8 cellular contexts compared by ENCODE assay signal in genomic region chr2:238203973-238204683, GRCh38. TPM values are rescaled to one million over a fixed set of nuclear protein-coding genes. Genes with fewer than 3 reads are reported as not detected.
DNase-seq lines count a peak whose midpoint lies in the region; ATAC-seq, FAIRE-seq and TF ChIP-seq lines count a peak whose summit lies in the region.

No MANE protein-coding gene starts in this region.

- TF ChIP-seq POLR2A in GM12878 (IDR thresholded peaks at IDR 0.05; ENCODE audit: low read depth, low read length) (no peak), vagina (IDR thresholded peaks at IDR 0.05) (no peak)

- CTCF ChIA-PET in activated CD4-positive, alpha-beta T cell treated with anti-CD3 and anti-CD28 coated beads, Interleukin-2, amount 10 ng/mL, durations not matched to agents 7 days and 5 days (lab: Charles Lee), result interaction anchor here (1.0 kb wide), 1 partner anchor 11 kb away, joined by 3 read pairs; no protein-coding TSS in a partner anchor
- CTCF ChIA-PET in GM12878 (lab: Yijun Ruan, JAX), result interaction anchor here (1.1 kb wide), 1 partner anchor 59 kb away, joined by 3 read pairs; no protein-coding TSS in a partner anchor

- H3K9me3 Mint-ChIP-seq in activated CD4-positive, alpha-beta T cell treated with anti-CD3 and anti-CD28 coated beads, Interleukin-2, amount 10 ng/mL, durations not matched to agents 7 days and 5 days, result no peaks in the 10 kb centered on the region

- peak overlapping the region; percentile 72 for H3K9ac ChIP-seq in GM12878 (ENCODE audit: control insufficient read depth, insufficient read depth, low read length)

- peak overlapping the region; percentile 75 for H3K4me3 Mint-ChIP-seq in activated CD4-positive, alpha-beta T cell treated with anti-CD3 and anti-CD28 coated beads, Interleukin-2, amount 10 ng/mL, durations not matched to agents 7 days and 5 days

- H3K9me3 ChIP-seq in KOPT-K1 (ENCODE audit: insufficient read depth, low read length, poor library complexity, severe bottlenecking) (no peaks in the 10 kb centered on the region), GM12878 (replicated peaks; ENCODE audit: control insufficient read depth, insufficient read depth, low read length) (no peaks in the 10 kb centered on the region), lung (ENCODE audit: control insufficient read depth in 2 of 2, insufficient read depth in 1 of 2, low read length in 1 of 2) (no peaks in the 10 kb centered on the region), vagina (no peaks in the 10 kb centered on the region)

- H3K4me3 ChIP-seq in GM12878, result peak overlapping the region; percentile 78
- peak overlapping the region; percentile 43 for H3K4me3 ChIP-seq in lung
- H3K4me3 ChIP-seq in vagina, result peak overlapping the region; percentile 74 to 83

- FAIRE-seq in GM12878 (lab: Jason Lieb, UNC), result peak; percentile 13

- H3K4me1 Mint-ChIP-seq in activated CD4-positive, alpha-beta T cell treated with anti-CD3 and anti-CD28 coated beads, Interleukin-2, amount 10 ng/mL, durations not matched to agents 7 days and 5 days, result peaks cover 40% of the 10 kb centered on the region

- no peak for TF ChIP-seq RAD21 in GM12878 (IDR thresholded peaks at IDR 0.05; ENCODE audit: insufficient read depth, low read depth, low read length)

- H3K36me3 ChIP-seq in KOPT-K1 (ENCODE audit: insufficient read depth, low read length) (peaks cover 6% of the 10 kb centered on the region), GM12878 (ENCODE audit: control insufficient read depth in 2 of 2, insufficient read depth in 2 of 2, low read length in 1 of 2) (no peaks in the 10 kb centered on the region), lung (ENCODE audit: control insufficient read depth in 2 of 2, insufficient read depth in 2 of 2, low read length in 2 of 2) (no peaks in the 10 kb centered on the region), vagina (no peaks in the 10 kb centered on the region)

- TF ChIP-seq CTCF in GM12878 (IDR thresholded peaks at IDR 0.05 in 2 of 3, conservative IDR thresholded peaks at IDR 0.05 in 1 of 3; ENCODE audit: control insufficient read depth in 2 of 3, extremely low read depth in 1 of 3, insufficient read depth in 1 of 3, low read depth in 3 of 3, low read length in 3 of 3), result no peak
- no peak for TF ChIP-seq CTCF in lung (IDR thresholded peaks at IDR 0.05; ENCODE audit: control extremely low read depth, extremely low read depth)
- TF ChIP-seq CTCF in vagina (IDR thresholded peaks at IDR 0.05), result no peak

- H3K4me1 ChIP-seq in GM12878 (ENCODE audit: control insufficient read depth, insufficient read depth, low read length) (peaks cover 12% of the 10 kb centered on the region), lung (ENCODE audit: control insufficient read depth in 2 of 2, insufficient read depth in 2 of 2, low read length in 2 of 2) (peaks cover 9 to 20% of the 10 kb centered on the region in 2 donors), vagina (peaks cover 37% of the 10 kb centered on the region)

- H4K20me1 ChIP-seq in GM12878 (ENCODE audit: control insufficient read depth, insufficient read depth), result peaks cover 6% of the 10 kb centered on the region

- 16% methylated on average over 18 of the region's 18 CpGs for WGBS in GM12878 (ENCODE audit: insufficient coverage, insufficient replicate concordance, low lambda C conversion rate, missing lambda C conversion rate)
- WGBS in lung, 2 donors, result 46 to 53% methylated on average over 18 of the region's 18 CpGs

- H3K27me3 ChIP-seq in GM12878 (replicated peaks in 1 of 2; ENCODE audit: control insufficient read depth in 2 of 2, insufficient read depth in 2 of 2, low read length in 1 of 2), result no peaks in the 10 kb centered on the region
- H3K27me3 ChIP-seq in lung (ENCODE audit: control insufficient read depth, insufficient read depth), result no peaks in the 10 kb centered on the region
- no peaks in the 10 kb centered on the region for H3K27me3 ChIP-seq in vagina

- H3K27ac Mint-ChIP-seq in activated CD4-positive, alpha-beta T cell treated with anti-CD3 and anti-CD28 coated beads, Interleukin-2, amount 10 ng/mL, durations not matched to agents 7 days and 5 days, result peak overlapping the region; percentile 90

- peaks cover 46% of the 10 kb centered on the region for H3K79me2 ChIP-seq in GM12878 (ENCODE audit: control insufficient read depth, insufficient read depth, low read length)

- POLR2A ChIA-PET in activated CD4-positive, alpha-beta T cell treated with anti-CD3 and anti-CD28 coated beads, Interleukin-2, amount 10 ng/mL, durations not matched to agents 7 days and 5 days (lab: Charles Lee), result no interaction called here
- POLR2A ChIA-PET in GM12878 (lab: Charles Lee), result interaction anchor here (1.0 to 1.4 kb wide), 2 partner anchors 28 to 140 kb away, joined by 4 to 5 read pairs; no protein-coding TSS in a partner anchor

- in situ Hi-C loops in GM12878 (cut with MboI), result no loop called here

- RAD21 ChIA-PET in GM12878 (lab: Charles Lee; ENCODE audit: unreplicated experiment), result interaction anchor here (1.0 kb wide), 1 partner anchor 59 kb away, joined by 3 read pairs; no protein-coding TSS in a partner anchor

- intact Hi-C loops in GM12878 (cut with micrococcal nuclease; ENCODE audit: unreplicated experiment) (loop anchor here (5.0 kb wide), 1 partner anchor 38 kb away; the partner anchor contains the start of gene HES6), vagina (cut with DNase I) (no loop called here)

- SMC1A ChIA-PET in GM12878 (lab: Charles Lee; ENCODE audit: uncharacterized antibody, unreplicated experiment), result interaction anchor here (1.0 to 1.6 kb wide), 3 partner anchors 9 to 376 kb away, joined by 3 to 6 read pairs (median 4); no protein-coding TSS in a partner anchor

- ATAC-seq in GM12878 (peak; percentile 33), lung (ENCODE audit: insufficient read depth, low FRiP score) (no peak)

- no peaks in the 10 kb centered on the region for H3K27me3 Mint-ChIP-seq in activated CD4-positive, alpha-beta T cell treated with anti-CD3 and anti-CD28 coated beads, Interleukin-2, amount 10 ng/mL, durations not matched to agents 7 days and 5 days

- DNase-seq in activated CD4-positive, alpha-beta T cell treated with anti-CD3 and anti-CD28 coated beads, Interleukin-2, amount 10 ng/mL, durations not matched to agents 7 days and 5 days, result no peak
- no peak for DNase-seq in activated CD4-positive, alpha-beta T cell treated with anti-CD3 and anti-CD28 coated beads for 4 hours
- DNase-seq in GM12878 (ENCODE audit: low read depth, low spot score) (peak; percentile 11), lung (ENCODE audit: low spot score) (no peak), vagina (ENCODE audit: extremely low spot score in 2 of 2) (no peak), NCI-H226 (no peak), NCI-H1417 treated with DMSO at 0.1 percent for 48 hours (lab: John Stamatoyannopoulos, UW) (no peak)

- no peak for TF ChIP-seq EP300 in GM12878 (IDR thresholded peaks at IDR 0.05; ENCODE audit: borderline replicate concordance in 1 of 2, control insufficient read depth in 1 of 2, low read depth in 2 of 2, low read length in 2 of 2)

- H3K27ac ChIP-seq in KOPT-K1 (ENCODE audit: low read depth, low read length, poor library complexity, severe bottlenecking), result peak overlapping the region; percentile 86
- H3K27ac ChIP-seq in GM12878 (ENCODE audit: control insufficient read depth, insufficient read depth), result peak overlapping the region; percentile 57
- H3K27ac ChIP-seq in lung (ENCODE audit: low read depth in 1 of 2, low read length in 1 of 2), result peak overlapping the region; percentile 63 to 96
- peak overlapping the region; percentile 85 for H3K27ac ChIP-seq in vagina

- H2AFZ ChIP-seq in GM12878 (ENCODE audit: control insufficient read depth, low read depth, low read length), result peak overlapping the region; percentile 83

- BruUV-seq in GM12878 (replicated peaks; lab: Mats Ljungman, UMichigan), result TSS peak; percentile 96

- peaks cover 17% of the 10 kb centered on the region for H3K36me3 Mint-ChIP-seq in activated CD4-positive, alpha-beta T cell treated with anti-CD3 and anti-CD28 coated beads, Interleukin-2, amount 10 ng/mL, durations not matched to agents 7 days and 5 days (ENCODE audit: low read depth)

- peak overlapping the region; percentile 77 for H3K4me2 ChIP-seq in GM12878 (ENCODE audit: control insufficient read depth, insufficient read depth)

RNA-seq across cellular contexts. Expression of gene ILKAP, which starts 0.6 kb away (rescaled TPM):
- total RNA-seq in activated CD4-positive, alpha-beta T cell treated with anti-CD3 and anti-CD28 coated beads, Interleukin-2, amount 10 ng/mL, durations not matched to agents 7 days and 5 days, result 10 to 100 TPM; 59.1 to 63.2 TPM
- total RNA-seq in GM12878 (2013; cell fraction: nucleolus; rRNA removed), result 79.6 and 82.1 TPM in 2 replicates
- total RNA-seq in GM12878 (2014; rRNA removed), result 30.2 and 30.8 TPM in 2 replicates
- 22.9 and 24.0 TPM in 2 replicates for total RNA-seq in GM12878 (2014; rRNA removed; fragmentation: Illumina TruSeq; extraction: Trizol)
- 42.2 and 44.5 TPM in 2 replicates for total RNA-seq in GM12878 (2021)
- 15.1 TPM for polyA plus RNA-seq in GM12878 (2011; ENCODE audit: low read depth)
- polyA plus RNA-seq in GM12878 (2011; rRNA removed), result 39.2 and 46.5 TPM in 2 replicates
- 33.9 and 48.0 TPM in 2 replicates for polyA plus RNA-seq in GM12878 (2011; cell fraction: cytosol; rRNA removed)
- 84.1 and 110 TPM in 2 replicates for polyA plus RNA-seq in GM12878 (2011; cell fraction: nucleus; rRNA removed)
- polyA plus RNA-seq in GM12878 (2012), result 23.5 and 26.6 TPM in 2 replicates
- 23.7 and 30.2 TPM in 2 replicates for polyA plus RNA-seq in GM12878 (2014; fragmentation: Illumina TruSeq; extraction: Trizol)
- polyA plus RNA-seq in GM12878 (2014; fragmentation: Nextera tagmentation; extraction: Ambion mirVana), result 10 to 100 TPM in 1 of 2 experiments, 1 to 10 TPM in 1; 4.2 to 11.2 TPM
- 55.8 and 65.3 TPM in 2 replicates for polyA plus RNA-seq in GM12878 (2014; rRNA removed)
- polyA plus RNA-seq in GM12878 (2016; fragmentation: Nextera tagmentation; extraction: Ambion mirVana), result 10 to 100 TPM; 63.8 to 64.8 TPM
- polyA minus RNA-seq in GM12878 (2011; rRNA and poly(A)+ RNA removed), result 35.7 and 40.7 TPM in 2 replicates
- 9.7 and 12.7 TPM in 2 replicates for polyA minus RNA-seq in GM12878 (2011; cell fraction: cytosol; rRNA and poly(A)+ RNA removed)
- 30.6 and 68.0 TPM in 2 replicates for polyA minus RNA-seq in GM12878 (2011; cell fraction: nucleus; rRNA and poly(A)+ RNA removed)
- total RNA-seq in lung, result 10 to 100 TPM; 38.0 to 46.3 TPM
- 10 to 100 TPM; 35.0 to 52.0 TPM for polyA plus RNA-seq in lung
- total RNA-seq in vagina, result 62.6 TPM

RNA-seq across cellular contexts. Expression of gene HES6, which starts 35.7 kb away (rescaled TPM):
- total RNA-seq in activated CD4-positive, alpha-beta T cell treated with anti-CD3 and anti-CD28 coated beads, Interleukin-2, amount 10 ng/mL, durations not matched to agents 7 days and 5 days, result 1 to 10 TPM; 1.8 to 3.2 TPM
- 1.2 TPM in 1 of 2 replicates, not detected in the other for total RNA-seq in GM12878 (2013; cell fraction: nucleolus; rRNA removed)
- 1.4 and 1.5 TPM in 2 replicates for total RNA-seq in GM12878 (2014; rRNA removed)
- 0.23 and 0.67 TPM in 2 replicates for total RNA-seq in GM12878 (2014; rRNA removed; fragmentation: Illumina TruSeq; extraction: Trizol)
- 1.7 and 1.8 TPM in 2 replicates for total RNA-seq in GM12878 (2021)
- 0.43 TPM for polyA plus RNA-seq in GM12878 (2011; ENCODE audit: low read depth)
- polyA plus RNA-seq in GM12878 (2011; rRNA removed), result 0.33 and 0.61 TPM in 2 replicates
- polyA plus RNA-seq in GM12878 (2011; cell fraction: cytosol; rRNA removed), result 0.99 and 1.9 TPM in 2 replicates
- polyA plus RNA-seq in GM12878 (2011; cell fraction: nucleus; rRNA removed), result 3.0 and 4.6 TPM in 2 replicates
- 0.62 and 0.97 TPM in 2 replicates for polyA plus RNA-seq in GM12878 (2012)
- polyA plus RNA-seq in GM12878 (2014; fragmentation: Illumina TruSeq; extraction: Trizol), result 0.21 TPM in 1 of 2 replicates, not detected in the other
- polyA plus RNA-seq in GM12878 (2014; fragmentation: Nextera tagmentation; extraction: Ambion mirVana), result under 1 TPM; 0.11 to 0.15 TPM
- polyA plus RNA-seq in GM12878 (2014; rRNA removed), result 1.2 and 2.5 TPM in 2 replicates
- polyA plus RNA-seq in GM12878 (2016; fragmentation: Nextera tagmentation; extraction: Ambion mirVana), result 1 to 10 TPM in 1 of 2 experiments, under 1 TPM in 1; 1.00 to 1.1 TPM
- polyA minus RNA-seq in GM12878 (2011; rRNA and poly(A)+ RNA removed), result 0.46 TPM in 1 of 2 replicates, not detected in the other
- not detected in 2 replicates for polyA minus RNA-seq in GM12878 (2011; cell fraction: cytosol; rRNA and poly(A)+ RNA removed)
- 1.2 and 2.1 TPM in 2 replicates for polyA minus RNA-seq in GM12878 (2011; cell fraction: nucleus; rRNA and poly(A)+ RNA removed)
- total RNA-seq in lung, result 10 to 100 TPM in 1 of 2 donors, 1 to 10 TPM in 1; 4.4 to 12.5 TPM
- 10 to 100 TPM in 1 of 2 donors, 1 to 10 TPM in 1; 9.8 to 11.6 TPM for polyA plus RNA-seq in lung
- total RNA-seq in vagina, result 8.6 TPM

RNA-seq across cellular contexts. Expression of gene ERFE, which starts 45.4 kb away (rescaled TPM):
- total RNA-seq in activated CD4-positive, alpha-beta T cell treated with anti-CD3 and anti-CD28 coated beads, Interleukin-2, amount 10 ng/mL, durations not matched to agents 7 days and 5 days, result not detected
- total RNA-seq in GM12878 (2013; cell fraction: nucleolus; rRNA removed), result not detected in 2 replicates
- total RNA-seq in GM12878 (2014; rRNA removed) (not detected in 2 replicates), GM12878 (2014; rRNA removed; fragmentation: Illumina TruSeq; extraction: Trizol) (not detected in 2 replicates), GM12878 (2021) (not detected in 2 replicates), lung (under 1 TPM; 0.52 to 0.54 TPM), vagina (not detected)
- polyA plus RNA-seq in GM12878 (2011; ENCODE audit: low read depth), result not detected
- polyA plus RNA-seq in GM12878 (2011; rRNA removed) (not detected in 2 replicates), GM12878 (2014; fragmentation: Illumina TruSeq; extraction: Trizol) (not detected in 2 replicates), GM12878 (2014; fragmentation: Nextera tagmentation; extraction: Ambion mirVana) (not detected), GM12878 (2014; rRNA removed) (not detected in 2 replicates), GM12878 (2016; fragmentation: Nextera tagmentation; extraction: Ambion mirVana) (not detected), lung (under 1 TPM in 1 of 2 donors, not detected in 1; 0.54 TPM)
- not detected in 2 replicates for polyA plus RNA-seq in GM12878 (2011; cell fraction: cytosol; rRNA removed)
- not detected in 2 replicates for polyA plus RNA-seq in GM12878 (2011; cell fraction: nucleus; rRNA removed)
- polyA plus RNA-seq in GM12878 (2012), result 0.11 TPM in 1 of 2 replicates, not detected in the other
- not detected in 2 replicates for polyA minus RNA-seq in GM12878 (2011; rRNA and poly(A)+ RNA removed)
- not detected in 2 replicates for polyA minus RNA-seq in GM12878 (2011; cell fraction: cytosol; rRNA and poly(A)+ RNA removed)
- 0.24 TPM in 1 of 2 replicates, not detected in the other for polyA minus RNA-seq in GM12878 (2011; cell fraction: nucleus; rRNA and poly(A)+ RNA removed)
